In the genomic region with DNA sequence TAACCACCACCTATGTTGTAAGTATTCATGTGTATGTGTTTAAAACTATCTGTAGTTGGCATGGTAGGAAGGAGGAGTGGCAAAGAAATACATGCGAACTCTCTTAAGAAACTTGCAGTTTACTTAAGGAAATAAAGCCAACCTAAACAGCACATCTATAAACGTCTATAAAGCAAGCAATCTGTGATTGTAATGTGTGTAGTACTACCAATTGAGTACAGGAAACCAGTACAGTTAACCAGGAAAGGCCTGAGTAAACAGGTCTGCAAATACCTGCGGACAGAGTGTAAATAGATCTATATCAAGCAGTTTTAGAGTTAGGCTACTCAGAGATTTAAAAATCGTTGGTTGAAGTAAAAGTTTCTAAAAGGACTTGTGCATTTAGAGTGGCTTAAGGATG, we compare ENCODE assay signal across 15 cellular contexts.
"Had no signal": no experiment of that assay in that cellular context is flagged by ENCODE, and none has a peak within 500 bp of the region (broad histone marks: within the 10 kb centered on the region; RNA-seq: fewer than 3 reads in every experiment).

No MANE protein-coding gene starts in this region.

- H3K36me3 Mint-ChIP-seq: activated naive CD8-positive, alpha-beta T cell had no signal

- FAIRE-seq: kidney had no signal

- H3K27ac ChIP-seq: thoracic aorta had no signal

- H3K4me3 ChIP-seq: thoracic aorta had no signal

- H3K9me3 Mint-ChIP-seq: activated CD4-positive, alpha-beta T cell treated with anti-CD3 and anti-CD28 coated beads, Interleukin-2, amount 10 ng/mL, durations not matched to agents 7 days and 5 days; effector memory CD8-positive, alpha-beta T cell; natural killer cell treated with Interleukin-12 subunit alpha and Interleukin-12 subunit beta and Interleukin-15 and Interleukin-18, amount 100 ng/mL, for 72 hours; stimulated activated naive CD8-positive, alpha-beta T cell treated with anti-CD3 and anti-CD28 coated beads, Interleukin-15, amount 100 ng/mL, for 72 hours had no signal

- DNase-seq: activated CD4-positive, alpha-beta T cell treated with anti-CD3 and anti-CD28 coated beads, Interleukin-2, amount 10 ng/mL, durations not matched to agents 7 days and 5 days; activated CD4-positive, CD25-positive, alpha-beta regulatory T cell; activated gamma-delta T cell treated with Interleukin-2 at 50 U/mL for 16 hours; amniotic stem cell; central memory CD4-positive, alpha-beta T cell; cortex of kidney; effector memory CD8-positive, alpha-beta T cell; hippocampal formation; kidney; left ventricle myocardium superior; right cardiac atrium; stimulated activated naive CD8-positive, alpha-beta T cell treated with anti-CD3 and anti-CD28 coated beads, Interleukin-15, amount 100 ng/mL, for 72 hours had no signal

- ATAC-seq: effector memory CD8-positive, alpha-beta T cell; left ventricle myocardium superior; natural killer cell treated with Interleukin-12 subunit alpha and Interleukin-12 subunit beta and Interleukin-15 and Interleukin-18, amount 100 ng/mL, for 72 hours; right cardiac atrium; stimulated activated naive CD8-positive, alpha-beta T cell treated with anti-CD3 and anti-CD28 coated beads, Interleukin-15, amount 100 ng/mL, for 72 hours had no signal

- H3K9me3 ChIP-seq: thoracic aorta had no signal

- H3K27ac Mint-ChIP-seq: activated CD4-positive, alpha-beta T cell treated with anti-CD3 and anti-CD28 coated beads, Interleukin-2, amount 10 ng/mL, durations not matched to agents 7 days and 5 days; activated naive CD8-positive, alpha-beta T cell; effector memory CD8-positive, alpha-beta T cell; natural killer cell treated with Interleukin-12 subunit alpha and Interleukin-12 subunit beta and Interleukin-15 and Interleukin-18, amount 100 ng/mL, for 72 hours; stimulated activated naive CD8-positive, alpha-beta T cell treated with anti-CD3 and anti-CD28 coated beads, Interleukin-15, amount 100 ng/mL, for 72 hours had no signal

- H3K4me1 Mint-ChIP-seq: activated CD4-positive, alpha-beta T cell treated with anti-CD3 and anti-CD28 coated beads, Interleukin-2, amount 10 ng/mL, durations not matched to agents 7 days and 5 days; stimulated activated naive CD8-positive, alpha-beta T cell treated with anti-CD3 and anti-CD28 coated beads, Interleukin-15, amount 100 ng/mL, for 72 hours had no signal

- H3K36me3 ChIP-seq: thoracic aorta had no signal

- H3K4me3 Mint-ChIP-seq: activated CD4-positive, alpha-beta T cell treated with anti-CD3 and anti-CD28 coated beads, Interleukin-2, amount 10 ng/mL, durations not matched to agents 7 days and 5 days; activated naive CD8-positive, alpha-beta T cell; effector memory CD8-positive, alpha-beta T cell; natural killer cell treated with Interleukin-12 subunit alpha and Interleukin-12 subunit beta and Interleukin-15 and Interleukin-18, amount 100 ng/mL, for 72 hours; stimulated activated naive CD8-positive, alpha-beta T cell treated with anti-CD3 and anti-CD28 coated beads, Interleukin-15, amount 100 ng/mL, for 72 hours had no signal
